ENCODE assay signal across 11 cellular contexts in genomic region chr17:79977161-79977631, GRCh38.
"Had no signal": no experiment of that assay in that cellular context is flagged by ENCODE, and none has a peak within 500 bp of the region (broad histone marks: within the 10 kb centered on the region; RNA-seq: fewer than 3 reads in every experiment).

No MANE protein-coding gene starts in this region.

- H3K4me1 ChIP-seq: foreskin keratinocyte had no signal

- H3K27me3 ChIP-seq: cardiac muscle cell, foreskin keratinocyte, tibial nerve had no signal

- H3K27ac ChIP-seq: cardiac muscle cell, foreskin keratinocyte had no signal

- DNase-seq: activated CD4-positive, alpha-beta T cell treated with anti-CD3 and anti-CD28 coated beads, Interleukin-2, amount 10 ng/mL, durations not matched to agents 24 days and 14 days; activated CD4-positive, CD25-positive, alpha-beta regulatory T cell; activated CD8-positive, alpha-beta memory T cell treated with anti-CD3 and anti-CD28 coated beads, Interleukin-2, amount 50 U/mL, for 48 hours; activated naive CD4-positive, alpha-beta T cell treated with anti-CD3 and anti-CD28 coated beads for 36 hours; foreskin keratinocyte; glutamatergic neuron; kidney glomerular epithelial cell; stimulated activated CD4-positive, alpha-beta T cell treated with anti-CD3 and anti-CD28 coated beads, Interleukin-2, amount 100 ng/mL, for 48 hours; stimulated activated naive B cell treated with anti-CD40 and anti-IgM and Interleukin-4, amounts not matched to agents 10 μg/mL and 1 μg/mL and 100 μg/mL, for 72 hours had no signal

- ATAC-seq: foreskin keratinocyte; stimulated activated naive B cell treated with anti-CD40 and anti-IgM and Interleukin-4, amounts not matched to agents 10 μg/mL and 1 μg/mL and 100 μg/mL, for 72 hours had no signal

- H3K4me3 ChIP-seq: cardiac muscle cell, tibial nerve had no signal

- H3K9me3 ChIP-seq: tibial nerve had no signal

- H3K36me3 ChIP-seq: cardiac muscle cell had no signal
